Comparison of ENCODE assay signal across 25 cellular contexts in the genomic region with DNA sequence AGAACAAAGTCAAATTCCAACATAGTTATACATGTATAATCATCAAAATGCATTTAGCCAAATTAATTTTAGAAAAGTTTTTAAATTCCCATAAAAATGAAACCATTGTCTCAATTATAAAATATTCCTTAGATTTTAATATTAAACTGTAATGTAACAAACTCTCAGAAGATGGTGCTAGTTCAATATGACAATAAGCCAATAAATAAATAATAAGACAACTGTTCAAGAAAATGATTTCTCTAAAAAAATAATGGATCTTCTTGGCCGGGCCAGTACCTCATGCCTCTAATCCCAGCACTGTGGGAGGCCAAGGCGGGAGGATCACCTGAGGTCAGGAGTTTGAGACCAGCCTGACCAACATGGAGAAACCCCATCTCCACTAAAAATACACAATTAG.
DNase-seq lines count a peak whose midpoint lies in the region; ATAC-seq, FAIRE-seq and TF ChIP-seq lines count a peak whose summit lies in the region.
"Had no signal": no experiment of that assay in that cellular context is flagged by ENCODE, and none has a peak within 500 bp of the region (broad histone marks: within the 10 kb centered on the region; RNA-seq: fewer than 3 reads in every experiment).

No MANE protein-coding gene starts in this region.

- FAIRE-seq in G401.6 (lab: Jason Lieb, UNC) (peak; percentile 19), endometrium (lab: Jason Lieb, UNC) (peak; percentile 51), RCC 7860 (lab: Jason Lieb, UNC) (no peak)
- FAIRE-seq: GM18507 had no signal

- no peaks in the 10 kb centered on the region for H3K79me2 ChIP-seq in osteoblast (ENCODE audit: insufficient read depth, low read length)

- H3K27me3 ChIP-seq in osteoblast (ENCODE audit: insufficient read depth, low read length) = no peaks in the 10 kb centered on the region
- H3K27me3 ChIP-seq: BLaER1, SJCRH30 had no signal

- no peaks in the 10 kb centered on the region for H3K9me3 ChIP-seq in osteoblast (ENCODE audit: low read depth, low read length)
- H3K9me3 ChIP-seq: Caco-2 had no signal

- TF ChIP-seq CTCF in LNCaP clone FGC (IDR thresholded peaks at IDR 0.05; ENCODE audit: control insufficient read depth, extremely low read depth, insufficient read depth) = peak; percentile 11; the same call in 1 of the 2 replicates
- peak; percentile 22 for TF ChIP-seq CTCF in osteoblast (IDR thresholded peaks at IDR 0.05; ENCODE audit: extremely low read depth, low read depth, low read length)

- H3K4me1 ChIP-seq in osteoblast (ENCODE audit: insufficient read depth, low read length) = no peaks in the 10 kb centered on the region
- H3K4me1 ChIP-seq: BLaER1, Caco-2, SJCRH30 had no signal

- no peaks in the 10 kb centered on the region for H4K20me1 ChIP-seq in osteoblast (ENCODE audit: insufficient read depth, low read length)
- H4K20me1 ChIP-seq: BLaER1 had no signal

- H2AFZ ChIP-seq in osteoblast (ENCODE audit: low read length) = no peak overlapping the region

- H3K4me3 ChIP-seq in LNCaP clone FGC (ENCODE audit: low read depth, low read length) (no peak overlapping the region), osteoblast (ENCODE audit: insufficient read depth, low read length) (no peak overlapping the region)
- H3K4me3 ChIP-seq: BLaER1, SJCRH30 had no signal

- no peak for ATAC-seq in HG02973 (IDR thresholded peaks at IDR 0.05; ENCODE audit: unreplicated experiment)
- ATAC-seq: HCT116 had no signal

- no peak overlapping the region for H3K27ac ChIP-seq in osteoblast (ENCODE audit: low read depth, low read length)
- H3K27ac ChIP-seq: BLaER1, SJCRH30 had no signal

- DNase-seq in LNCaP clone FGC (ENCODE audit: low read depth) (no peak), osteoblast (ENCODE audit: insufficient read length, low spot score, missing footprints) (no peak), NCI-H510A (lab: John Stamatoyannopoulos, UW) (no peak), RCC 7860 (ENCODE audit: low spot score) (no peak)
- no peak for DNase-seq in activated CD4-positive, alpha-beta T cell treated with anti-CD3 and anti-CD28 coated beads, Interleukin-2, amount 50 U/mL, for 4 hours
- DNase-seq: Caco-2; CD4-positive, alpha-beta memory T cell; DMS153; GDM1; GOT3; Kasumi-1; NCI-H1092 treated with DMSO at 0.1 percent for 48 hours; NCI-H146; NCI-H2029; NCI-H2227 treated with DMSO at 0.1 percent for 48 hours; NCI-H510A treated with DMSO at 0.1 percent for 48 hours; NCI-H748 treated with DMSO at 0.1 percent for 48 hours; NK-92 treated with Interleukin-12 subunit alpha and Interleukin-12 subunit beta, amount 100 ng/mL, for 24 hours; SJCRH30 had no signal

- H3K4me2 ChIP-seq in osteoblast (ENCODE audit: insufficient read depth, low read length) = no peak overlapping the region
- H3K4me2 ChIP-seq: BLaER1 had no signal

- no peaks in the 10 kb centered on the region for H3K36me3 ChIP-seq in osteoblast (ENCODE audit: insufficient read depth, low read length)
- H3K36me3 ChIP-seq: BLaER1, SJCRH30 had no signal
